In the genomic region with DNA sequence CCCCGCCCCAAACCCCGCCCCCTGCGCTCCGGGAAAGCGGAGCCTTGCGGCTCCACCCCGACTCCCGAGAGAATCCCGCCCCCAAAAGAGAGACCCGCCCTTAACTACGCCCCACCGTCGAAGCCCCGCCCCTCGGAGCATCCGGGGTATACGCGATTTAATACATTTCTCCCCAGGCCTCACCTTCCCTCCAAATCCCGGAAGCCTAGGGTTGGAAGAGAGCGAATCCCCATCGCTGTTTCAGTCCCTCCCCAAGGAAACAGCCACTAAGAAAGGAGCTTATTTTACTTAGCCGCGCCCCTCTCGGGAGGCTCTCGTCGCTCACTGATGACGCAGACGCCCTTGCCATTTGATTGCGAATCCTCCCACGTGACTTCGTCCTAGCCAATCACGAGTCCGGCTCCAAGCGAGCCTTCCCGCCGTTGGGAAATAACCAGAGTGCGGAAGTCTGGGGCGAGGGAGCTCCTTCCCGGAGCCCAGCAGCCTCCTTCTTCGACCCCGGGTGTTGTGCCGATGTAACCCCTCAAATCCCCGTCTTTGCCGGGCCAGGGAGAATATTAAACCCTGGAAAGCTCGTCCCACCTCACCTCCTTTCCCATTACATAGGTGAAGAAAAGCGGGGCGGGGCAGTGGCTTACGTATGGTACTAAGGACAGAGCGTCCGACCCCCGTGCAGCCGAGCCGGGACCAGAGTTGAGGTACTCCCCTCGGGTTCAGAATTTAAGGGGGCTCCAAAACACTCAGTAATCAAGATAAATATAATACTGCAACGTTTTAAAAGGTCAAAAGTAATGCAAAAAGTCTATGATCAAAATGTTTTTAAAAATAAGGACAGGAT, we compare ENCODE assay signal across 8 cellular contexts. TPM values are rescaled to one million over a fixed set of nuclear protein-coding genes. Genes with fewer than 3 reads are reported as not detected.
A peak's percentile ranks its signal among the peaks of the same experiment; 100 is the strongest.
DNase-seq lines count a peak whose midpoint lies in the region; ATAC-seq and TF ChIP-seq lines count a peak whose summit lies in the region.

No MANE protein-coding gene starts in this region.

- H3K27ac Mint-ChIP-seq in T-cell (peak overlapping the region; percentile 95 to 97), type B pancreatic cell (peak overlapping the region; percentile 99)

- H3K27me3 Mint-ChIP-seq in T-cell (no peaks in the 10 kb centered on the region), type B pancreatic cell (peaks cover 7% of the 10 kb centered on the region)

- no peaks in the 10 kb centered on the region for H3K9me3 ChIP-seq in heart right ventricle

- intact Hi-C loops in heart right ventricle (cut with DNase I) = no loop called here

- CTCF ChIA-PET in T-cell (lab: Charles Lee) = interaction anchor here (0.5 to 2.2 kb wide), 12 partner anchors 10 to 1779 kb away, joined by 3 to 8 read pairs (median 4); partner anchors contain the start of genes MIF4GD (in 1 of the 2), NAT9 (in 1 of the 2), RAB37 (in 1 of the 2) and SLC25A19 (in 1 of the 2)

- DNase-seq in GM13977 (ENCODE audit: low spot score) = peak; percentile 100
- DNase-seq in NCI-H146 (lab: John Stamatoyannopoulos, UW) = peak; percentile 100
- DNase-seq in T-cell = peak; percentile 96 to 100 (median 99)
- peak; percentile 99 for DNase-seq in amniotic stem cell (lab: John Stamatoyannopoulos, UW)
- peak; percentile 99 to 100 for DNase-seq in heart right ventricle
- peak; percentile 100 for DNase-seq in pons (ENCODE audit: low spot score)
- peak; percentile 99 for DNase-seq in type B pancreatic cell (ENCODE audit: extremely low spot score, unreplicated experiment)

- no peaks in the 10 kb centered on the region for H3K36me3 ChIP-seq in heart right ventricle

- H3K9me3 Mint-ChIP-seq in T-cell = no peaks in the 10 kb centered on the region
- H3K9me3 Mint-ChIP-seq in type B pancreatic cell = no peaks in the 10 kb centered on the region

- H3K4me3 Mint-ChIP-seq in T-cell (peak overlapping the region; percentile 80 to 92 (median 88)), type B pancreatic cell (peak overlapping the region; percentile 98)

- peaks cover 16 to 30% (median 23%) of the 10 kb centered on the region in 3 donors for H3K4me1 Mint-ChIP-seq in T-cell
- H3K4me1 Mint-ChIP-seq in type B pancreatic cell (ENCODE audit: unreplicated experiment) = peaks cover 18% of the 10 kb centered on the region

- H3K36me3 Mint-ChIP-seq in T-cell (peaks cover 5% of the 10 kb centered on the region), type B pancreatic cell (peaks cover 7% of the 10 kb centered on the region)

- TF ChIP-seq CTCF in GM13977 (IDR thresholded peaks at IDR 0.05; ENCODE audit: extremely low read depth, insufficient read depth, missing control alignments) = no peak
- no peak for TF ChIP-seq CTCF in heart right ventricle (IDR thresholded peaks at IDR 0.05)
- TF ChIP-seq CTCF in type B pancreatic cell (conservative IDR thresholded peaks at IDR 0.05) = no peak

- H3K27me3 ChIP-seq in heart right ventricle = no peaks in the 10 kb centered on the region

- peak overlapping the region in 9 of 10 donors; percentile 47 to 78 (median 70) for H3K4me3 ChIP-seq in heart right ventricle

- 0% methylated on average over 55 of the region's 55 CpGs for WGBS in heart right ventricle, 2 donors

- POLR2A ChIA-PET in T-cell (lab: Charles Lee) = interaction anchor here (0.5 to 1.3 kb wide), 3 partner anchors 16 to 99 kb away, joined by 3 to 13 read pairs (median 4); no protein-coding TSS in a partner anchor

- ATAC-seq in HG02870 (IDR thresholded peaks at IDR 0.05; ENCODE audit: unreplicated experiment) (peak; percentile 91), T-cell (replicated peaks in 1 of 4) (peak; percentile 93 to 94 (median 94)), heart right ventricle (peak; percentile 94 to 98 (median 96))

- peak overlapping the region; percentile 21 to 96 (median 88) for H3K27ac ChIP-seq in heart right ventricle

- in situ Hi-C loops in GM13977 (cut with MboI; ENCODE audit: low pct_unique_long_range_greater_than_20kb, low sequenced_read_pairs, unreplicated experiment) = no loop called here

- H3K4me1 ChIP-seq in heart right ventricle = peaks cover 14 to 37% (median 25%) of the 10 kb centered on the region in 9 donors

RNA-seq across cellular contexts. Expression of gene FDXR, which starts 0.5 kb away (rescaled TPM):
- total RNA-seq in T-cell (10 to 100 TPM in 3 of 5 donors, 1 to 10 TPM in 2; 4.2 to 20.7 (median 15.3) TPM), heart right ventricle (1 to 10 TPM; 2.4 to 6.3 (median 3.9) TPM), type B pancreatic cell (ENCODE audit: low replicate concordance) (28.1 and 44.4 TPM in 2 replicates)
- 1 to 10 TPM; 3.3 to 5.3 TPM for polyA plus RNA-seq in heart right ventricle

RNA-seq across cellular contexts. Expression of gene GRIN2C, which starts 13.6 kb away (rescaled TPM):
- total RNA-seq in T-cell (not detected), heart right ventricle (under 1 TPM; 0.13 to 0.66 (median 0.27) TPM), type B pancreatic cell (ENCODE audit: low replicate concordance) (0.36 and 0.72 TPM in 2 replicates)
- polyA plus RNA-seq in heart right ventricle = under 1 TPM; 0.44 to 0.61 TPM

RNA-seq across cellular contexts. Expression of gene FADS6, which starts 20.2 kb away (rescaled TPM):
- total RNA-seq in T-cell (not detected), heart right ventricle (not detected), type B pancreatic cell (ENCODE audit: low replicate concordance) (0.82 and 2.7 TPM in 2 replicates)
- not detected for polyA plus RNA-seq in heart right ventricle

RNA-seq across cellular contexts. Expression of gene USH1G, which starts 49.8 kb away (rescaled TPM):
- total RNA-seq in T-cell (not detected), heart right ventricle (not detected), type B pancreatic cell (ENCODE audit: low replicate concordance) (0.56 and 1.4 TPM in 2 replicates)
- polyA plus RNA-seq in heart right ventricle = not detected

RNA-seq across cellular contexts. Expression of gene OTOP2, which starts 50.8 kb away (rescaled TPM):
- total RNA-seq in T-cell (not detected), heart right ventricle (not detected), type B pancreatic cell (ENCODE audit: low replicate concordance) (0.12 TPM in 1 of 2 replicates, not detected in the other)
- polyA plus RNA-seq in heart right ventricle = not detected

Comparison
In these comparisons a context has a peak if more than half of its experiments do, and no peak if none do; other contexts are left out.
1. Peak in every context shown above with its lines: DNase-seq, ATAC-seq, H3K4me3 ChIP-seq and H3K27ac ChIP-seq.